10 cellular contexts compared by ENCODE assay signal in the genomic region with DNA sequence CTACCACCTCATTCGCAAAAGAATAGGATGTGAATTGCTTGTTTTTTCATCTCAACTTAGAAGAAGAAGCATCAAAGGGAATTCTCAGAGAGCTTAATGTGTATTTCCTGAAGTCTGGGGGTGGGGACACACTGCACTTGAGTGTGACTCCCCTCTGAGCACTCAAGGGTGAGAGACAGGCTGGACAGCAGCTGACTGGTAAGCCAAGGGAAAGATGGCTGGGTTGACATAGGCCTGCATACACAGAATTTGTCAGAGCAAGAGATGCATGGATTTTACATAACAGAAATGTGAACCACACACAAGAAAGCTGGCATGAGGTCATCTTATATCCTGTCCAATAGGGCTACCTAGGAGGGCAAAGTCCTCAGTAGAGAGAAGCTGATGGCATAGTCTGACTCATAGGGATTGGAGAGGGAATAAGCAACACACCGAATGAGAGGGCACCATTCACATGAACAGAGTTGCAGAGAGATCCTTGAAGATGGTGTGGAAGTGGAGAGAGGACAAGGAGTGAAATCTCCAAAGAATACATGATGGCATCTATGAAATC.
DNase-seq lines count a peak whose midpoint lies in the region; ATAC-seq and TF ChIP-seq lines count a peak whose summit lies in the region.
"Had no signal": no experiment of that assay in that cellular context is flagged by ENCODE, and none has a peak within 500 bp of the region (broad histone marks: within the 10 kb centered on the region; RNA-seq: fewer than 3 reads in every experiment).

No MANE protein-coding gene starts in this region.

- CTCF ChIA-PET in activated B cell treated with CpG ODN at 0.5 μM for 24 hours (lab: Charles Lee), result interaction anchor here (0.8 to 2.3 kb wide), 7 partner anchors 11 to 372 kb away, joined by 4 to 13 read pairs (median 5); no protein-coding TSS in a partner anchor
- CTCF ChIA-PET in CD4-positive, alpha-beta T cell (lab: Charles Lee), result no interaction called here

- H3K27ac ChIP-seq in SJCRH30, result no peak overlapping the region
- H3K27ac ChIP-seq in CD4-positive, alpha-beta T cell (ENCODE audit: low read depth, low read length), result no peak overlapping the region

- TF ChIP-seq CTCF in activated B cell treated with CpG ODN at 0.5 μM for 24 hours (IDR thresholded peaks at IDR 0.05) (no peak), natural killer cell (IDR thresholded peaks at IDR 0.05) (no peak)
- no peak for TF ChIP-seq CTCF in CD4-positive, alpha-beta T cell (IDR thresholded peaks at IDR 0.05)

- DNase-seq in activated B cell treated with CpG ODN at 0.5 μM for 24 hours (no peak), natural killer cell (no peak), SJCRH30 (no peak), SK-N-DZ (ENCODE audit: low spot score) (no peak)
- DNase-seq in CD4-positive, alpha-beta T cell, result no peak
- DNase-seq in central memory CD4-positive, alpha-beta T cell, result no peak
- DNase-seq: activated CD4-positive, CD25-positive, alpha-beta regulatory T cell treated with anti-CD3 and anti-CD28 coated beads, Interleukin-2, amount 50 U/mL, for 72 hours; NCI-H748 treated with DMSO at 0.1 percent for 48 hours had no signal

- H3K9me3 Mint-ChIP-seq in activated B cell treated with CpG ODN at 0.5 μM for 24 hours, result no peaks in the 10 kb centered on the region
- no peaks in the 10 kb centered on the region for H3K9me3 Mint-ChIP-seq in natural killer cell
- H3K9me3 Mint-ChIP-seq in CD4-positive, alpha-beta T cell, result no peaks in the 10 kb centered on the region

- intact Hi-C loops in activated B cell treated with CpG ODN at 0.5 μM for 24 hours (cut with micrococcal nuclease), result loop anchor here (5.0 kb wide), 1 partner anchor 776 kb away; a partner anchor contains a TSS
- intact Hi-C loops in natural killer cell (cut with micrococcal nuclease), result no loop called here
- intact Hi-C loops in CD4-positive, alpha-beta T cell (cut with DNase I, micrococcal nuclease), result no loop called here

- H3K4me1 Mint-ChIP-seq in activated B cell treated with CpG ODN at 0.5 μM for 24 hours (peaks cover 78% of the 10 kb centered on the region), natural killer cell (peaks cover 0 to 11% of the 10 kb centered on the region in 2 donors)
- peaks cover 5% of the 10 kb centered on the region for H3K4me1 Mint-ChIP-seq in CD4-positive, alpha-beta T cell (ENCODE audit: low read depth)

- peak overlapping the region; percentile 65 for H3K4me3 Mint-ChIP-seq in activated B cell treated with CpG ODN at 0.5 μM for 24 hours
- no peak overlapping the region for H3K4me3 Mint-ChIP-seq in natural killer cell
- no peak overlapping the region for H3K4me3 Mint-ChIP-seq in CD4-positive, alpha-beta T cell

- H3K36me3 ChIP-seq in SJCRH30, result no peaks in the 10 kb centered on the region

- no peaks in the 10 kb centered on the region for H3K27me3 Mint-ChIP-seq in activated B cell treated with CpG ODN at 0.5 μM for 24 hours
- peaks cover 0 to 4% of the 10 kb centered on the region in 2 donors for H3K27me3 Mint-ChIP-seq in natural killer cell (ENCODE audit: low read depth in 2 of 2)
- peaks cover 5% of the 10 kb centered on the region for H3K27me3 Mint-ChIP-seq in CD4-positive, alpha-beta T cell

- no peaks in the 10 kb centered on the region for H3K27me3 ChIP-seq in SJCRH30
- no peaks in the 10 kb centered on the region for H3K27me3 ChIP-seq in CD4-positive, alpha-beta T cell (ENCODE audit: control insufficient read depth, insufficient read depth, low read length)

- POLR2A ChIA-PET in activated B cell treated with CpG ODN at 0.5 μM for 24 hours (lab: Charles Lee), result interaction anchor here (1.1 to 2.5 kb wide), 3 partner anchors 11 to 113 kb away, joined by 4 to 27 read pairs (median 7); no protein-coding TSS in a partner anchor
- POLR2A ChIA-PET in CD4-positive, alpha-beta T cell (lab: Charles Lee), result no interaction called here

- H3K9me3 ChIP-seq in SJCRH30 (replicated peaks), result no peaks in the 10 kb centered on the region
- no peaks in the 10 kb centered on the region for H3K9me3 ChIP-seq in CD4-positive, alpha-beta T cell (ENCODE audit: control insufficient read depth, low read length)

- H3K36me3 Mint-ChIP-seq in activated B cell treated with CpG ODN at 0.5 μM for 24 hours (ENCODE audit: low read depth) (peaks cover 35% of the 10 kb centered on the region), natural killer cell (no peaks in the 10 kb centered on the region)
- H3K36me3 Mint-ChIP-seq in CD4-positive, alpha-beta T cell (ENCODE audit: low read depth), result no peaks in the 10 kb centered on the region

- ATAC-seq in GM18502 (IDR thresholded peaks at IDR 0.05; ENCODE audit: poor library complexity, unreplicated experiment) (peak; percentile 45), HG02798 (IDR thresholded peaks at IDR 0.05; ENCODE audit: poor library complexity, unreplicated experiment) (peak; percentile 38), activated B cell treated with CpG ODN at 0.5 μM for 24 hours (ENCODE audit: low read depth) (peak; percentile 36), natural killer cell (peak in 2 of 3 donors; percentile 29 to 49)
- no peak for ATAC-seq in CD4-positive, alpha-beta T cell (ENCODE audit: poor library complexity)

- peak overlapping the region; percentile 91 for H3K27ac Mint-ChIP-seq in activated B cell treated with CpG ODN at 0.5 μM for 24 hours
- peak overlapping the region in 1 of 2 donors; percentile 31 for H3K27ac Mint-ChIP-seq in natural killer cell
- no peak overlapping the region for H3K27ac Mint-ChIP-seq in CD4-positive, alpha-beta T cell

- no peaks in the 10 kb centered on the region for H3K4me1 ChIP-seq in SJCRH30

- H3K4me3 ChIP-seq in SJCRH30, result no peak overlapping the region
